In genomic region chr2:119236796-119237195, GRCh38 we compare ENCODE assay signal across 20 cellular contexts. TPM values are rescaled to one million over a fixed set of nuclear protein-coding genes. Genes with fewer than 3 reads are reported as not detected.
DNase-seq lines count a peak whose midpoint lies in the region; ATAC-seq, FAIRE-seq and TF ChIP-seq lines count a peak whose summit lies in the region.
"Had no signal": no experiment of that assay in that cellular context is flagged by ENCODE, and none has a peak within 500 bp of the region (broad histone marks: within the 10 kb centered on the region; RNA-seq: fewer than 3 reads in every experiment).

No MANE protein-coding gene starts in this region.

- no peak overlapping the region for H2AFZ ChIP-seq in osteoblast (ENCODE audit: low read length)
- H2AFZ ChIP-seq: GM23248 had no signal

- no peak overlapping the region for H3K4me3 Mint-ChIP-seq in MCF 10A (ENCODE audit: unreplicated experiment)
- H3K4me3 Mint-ChIP-seq: CD14-positive monocyte; CD4-positive, alpha-beta memory T cell had no signal

- peaks cover 32% of the 10 kb centered on the region for H3K4me1 Mint-ChIP-seq in MCF 10A (ENCODE audit: insufficient read depth, unreplicated experiment)
- H3K4me1 Mint-ChIP-seq: CD4-positive, alpha-beta memory T cell had no signal

- in situ Hi-C loops in gastrocnemius medialis (cut with MboI; ENCODE audit: low sequenced_read_pairs in 4 of 4) = no loop called here

- H4K20me1 ChIP-seq in osteoblast (ENCODE audit: insufficient read depth, low read length) = peaks cover 5% of the 10 kb centered on the region

- TF ChIP-seq CTCF in MCF 10A (IDR thresholded peaks at IDR 0.05; ENCODE audit: unreplicated experiment) = no peak
- TF ChIP-seq CTCF in breast epithelium (IDR thresholded peaks at IDR 0.05) = no peak
- TF ChIP-seq CTCF in bronchial epithelial cell (IDR thresholded peaks at IDR 0.05; ENCODE audit: insufficient read depth, low read length, severe bottlenecking) = no peak
- TF ChIP-seq CTCF in osteoblast (IDR thresholded peaks at IDR 0.05; ENCODE audit: extremely low read depth, low read depth, low read length) = no peak
- TF ChIP-seq CTCF in gastrocnemius medialis (IDR thresholded peaks at IDR 0.05 in 4 of 5, conservative IDR thresholded peaks at IDR 0.05 in 1 of 5) = no peak
- no peak for TF ChIP-seq CTCF in lower lobe of right lung (IDR thresholded peaks at IDR 0.05)
- TF ChIP-seq CTCF in GM10266 (IDR thresholded peaks at IDR 0.05; ENCODE audit: control insufficient read depth, insufficient read depth, low read depth, missing control alignments) = no peak

- H3K36me3 ChIP-seq in breast epithelium (no peaks in the 10 kb centered on the region), bronchial epithelial cell (ENCODE audit: control insufficient read depth, insufficient read depth, low read length) (no peaks in the 10 kb centered on the region), osteoblast (ENCODE audit: insufficient read depth, low read length) (no peaks in the 10 kb centered on the region), gastrocnemius medialis (no peaks in the 10 kb centered on the region), lower lobe of right lung (no peaks in the 10 kb centered on the region)
- H3K36me3 ChIP-seq: BLaER1 had no signal

- POLR2A ChIA-PET in MCF 10A (lab: Yijun Ruan, JAX) = interaction anchor here (1.1 kb wide), 1 partner anchor 39 kb away, joined by 3 read pairs; no protein-coding TSS in a partner anchor

- TF ChIP-seq POLR2A in breast epithelium (IDR thresholded peaks at IDR 0.05) (no peak), gastrocnemius medialis (IDR thresholded peaks at IDR 0.05) (no peak)

- H3K79me2 ChIP-seq in osteoblast (ENCODE audit: insufficient read depth, low read length) = peaks cover 31% of the 10 kb centered on the region

- ATAC-seq in gastrocnemius medialis (no peak), lower lobe of right lung (no peak)

- no peak for DNase-seq in MCF 10A (ENCODE audit: unreplicated experiment)
- no peak for DNase-seq in breast epithelium (ENCODE audit: low spot score in 2 of 2)
- DNase-seq in bronchial epithelial cell (ENCODE audit: low read depth) = no peak
- DNase-seq in osteoblast (ENCODE audit: insufficient read length, low spot score, missing footprints) = peak; percentile 23
- DNase-seq in gastrocnemius medialis = no peak
- no peak for DNase-seq in lower lobe of right lung
- DNase-seq in SKM-1 (lab: John Stamatoyannopoulos, UW; ENCODE audit: unreplicated experiment) = no peak
- DNase-seq in GM10266 (ENCODE audit: extremely low spot score) = no peak
- DNase-seq: 8988T; Calu3; CD4-positive, alpha-beta memory T cell; DMS79 treated with DMSO at 0.1 percent for 48 hours; GF-D8; GM23248; HCEC 1CT had no signal

- no peaks in the 10 kb centered on the region for H3K9me3 ChIP-seq in breast epithelium
- no peaks in the 10 kb centered on the region for H3K9me3 ChIP-seq in osteoblast (ENCODE audit: low read depth, low read length)
- no peaks in the 10 kb centered on the region for H3K9me3 ChIP-seq in gastrocnemius medialis
- no peaks in the 10 kb centered on the region for H3K9me3 ChIP-seq in lower lobe of right lung
- H3K9me3 ChIP-seq: BLaER1 had no signal

- no peak overlapping the region for H3K4me2 ChIP-seq in osteoblast (ENCODE audit: insufficient read depth, low read length)
- H3K4me2 ChIP-seq: BLaER1 had no signal

- no peak overlapping the region for H3K27ac ChIP-seq in breast epithelium
- no peak overlapping the region for H3K27ac ChIP-seq in osteoblast (ENCODE audit: low read depth, low read length)
- H3K27ac ChIP-seq in gastrocnemius medialis = peak overlapping the region; percentile 84 to 87 (median 85)
- no peak overlapping the region for H3K27ac ChIP-seq in lower lobe of right lung
- H3K27ac ChIP-seq: BLaER1, GM23248 had no signal

- FAIRE-seq in bronchial epithelial cell (lab: Jason Lieb, UNC) = peak; percentile 18
- FAIRE-seq: GM12878, HTR-8/SVneo had no signal

- peaks cover 15% of the 10 kb centered on the region for H3K36me3 Mint-ChIP-seq in MCF 10A (ENCODE audit: insufficient read depth, unreplicated experiment)
- H3K36me3 Mint-ChIP-seq: CD4-positive, alpha-beta memory T cell; IgD-negative memory B cell had no signal

- CTCF ChIA-PET in MCF 10A (lab: Yijun Ruan, JAX) = interaction anchor here (0.8 to 1.9 kb wide), 4 partner anchors 12 to 355 kb away, joined by 3 to 9 read pairs (median 4); no protein-coding TSS in a partner anchor

- intact Hi-C loops in MCF 10A (cut with micrococcal nuclease) (no loop called here), breast epithelium (cut with DNase I; ENCODE audit: low total_unique reads) (no loop called here), gastrocnemius medialis (cut with DNase I; ENCODE audit: low total_unique reads) (loop anchor here (10.0 kb wide), 1 partner anchor 248 kb away; no protein-coding TSS in a partner anchor), lower lobe of right lung (cut with DNase I) (no loop called here)

- BruUV-seq in MCF 10A (replicated peaks; lab: Mats Ljungman, UMichigan) = no TSS peak

- peak overlapping the region; percentile 31 for H3K27ac Mint-ChIP-seq in MCF 10A (ENCODE audit: low read depth, unreplicated experiment)
- H3K27ac Mint-ChIP-seq: CD4-positive, alpha-beta memory T cell; IgD-negative memory B cell had no signal

- no peak overlapping the region for H3K4me3 ChIP-seq in breast epithelium
- no peak overlapping the region for H3K4me3 ChIP-seq in bronchial epithelial cell (ENCODE audit: low read depth, low read length)
- H3K4me3 ChIP-seq in osteoblast (ENCODE audit: insufficient read depth, low read length) = no peak overlapping the region
- H3K4me3 ChIP-seq in gastrocnemius medialis = no peak overlapping the region
- H3K4me3 ChIP-seq in lower lobe of right lung = no peak overlapping the region
- H3K4me3 ChIP-seq: BLaER1, GM12878, GM23248 had no signal

- no peaks in the 10 kb centered on the region for H3K27me3 ChIP-seq in breast epithelium
- H3K27me3 ChIP-seq in bronchial epithelial cell (ENCODE audit: control insufficient read depth, insufficient read depth, low read length) = no peaks in the 10 kb centered on the region
- H3K27me3 ChIP-seq in osteoblast (ENCODE audit: insufficient read depth, low read length) = no peaks in the 10 kb centered on the region
- no peaks in the 10 kb centered on the region for H3K27me3 ChIP-seq in gastrocnemius medialis
- no peaks in the 10 kb centered on the region for H3K27me3 ChIP-seq in lower lobe of right lung (ENCODE audit: low read depth)
- H3K27me3 ChIP-seq: BLaER1 had no signal

- H3K4me1 ChIP-seq in breast epithelium (peaks cover 0 to 10% of the 10 kb centered on the region in 2 donors), osteoblast (ENCODE audit: insufficient read depth, low read length) (peaks cover 32% of the 10 kb centered on the region), gastrocnemius medialis (peaks cover 82 to 84% of the 10 kb centered on the region in 2 donors), lower lobe of right lung (peaks cover 8% of the 10 kb centered on the region)

- no peaks in the 10 kb centered on the region for H3K27me3 Mint-ChIP-seq in MCF 10A (ENCODE audit: insufficient read depth, unreplicated experiment)

- H3K9me3 Mint-ChIP-seq in MCF 10A (ENCODE audit: unreplicated experiment) = no peaks in the 10 kb centered on the region
- H3K9me3 Mint-ChIP-seq: CD14-positive monocyte; CD4-positive, alpha-beta memory T cell; IgD-negative memory B cell had no signal

RNA-seq across cellular contexts. Expression of gene STEAP3, which starts 13.2 kb away (rescaled TPM):
- 23.8 and 25.0 TPM in 2 replicates for total RNA-seq in MCF 10A (2022)
- total RNA-seq in breast epithelium = 10 to 100 TPM; 11.2 to 52.2 (median 49.8) TPM
- 8.1 and 11.8 TPM in 2 replicates for total RNA-seq in bronchial epithelial cell
- total RNA-seq in osteoblast = 27.4 and 40.9 TPM in 2 replicates
- 10 to 100 TPM; 10.1 to 21.7 (median 10.6) TPM for total RNA-seq in gastrocnemius medialis
- total RNA-seq in lower lobe of right lung = 18.3 TPM

Comparison
In these comparisons a context has a peak if more than half of its experiments do, and no peak if none do; other contexts are left out.
1. H3K27ac ChIP-seq: peak in gastrocnemius medialis (4 of 4); none in breast epithelium (0 of 2), osteoblast (single experiment) and lower lobe of right lung (single experiment).